Comparison of ENCODE assay signal across 1 cellular context in genomic region chr3:150409527-150410310, GRCh38.
A peak's percentile ranks its signal among the peaks of the same experiment; 100 is the strongest.
TF ChIP-seq lines count a peak whose summit lies in the region.

No MANE protein-coding gene starts in this region.

TF ChIP-seq in HepG2, 621 proteins besides CTCF, POLR2A, EP300 and RAD21 (continued from another document and continues in another):
- TF ChIP-seq PAXIP1 (CRISPR knock-in tag; conservative IDR thresholded peaks at IDR 0.05): 0 out of 2 replicates have a peak, but pooled peaks have one; percentile 8
- no peak; the same call in 1 of the 2 replicates for TF ChIP-seq MYC (CRISPR knock-in tag; IDR thresholded peaks at IDR 0.05; ENCODE audit: borderline replicate concordance)
- 0 out of 2 replicates have a peak, but pooled peaks have one; percentile 22 for TF ChIP-seq ELF1 (CRISPR knock-in tag; IDR thresholded peaks at IDR 0.05)
- TF ChIP-seq BHLHE40 (IDR thresholded peaks at IDR 0.05; ENCODE audit: low read length): peak; percentile 40; the same call in 1 of the 2 replicates
- TF ChIP-seq CC2D1A (CRISPR knock-in tag; IDR thresholded peaks at IDR 0.05): no peak
- TF ChIP-seq GABPB1 (CRISPR knock-in tag; IDR thresholded peaks at IDR 0.05): peak; percentile 20; the same call in 1 of the 2 replicates
- TF ChIP-seq ZNF768 (CRISPR knock-in tag; IDR thresholded peaks at IDR 0.05): 0 out of 2 replicates have a peak, but pooled peaks have one; percentile 3
- TF ChIP-seq FUBP1 (CRISPR knock-in tag; IDR thresholded peaks at IDR 0.05; ENCODE audit: borderline replicate concordance): no peak
- peak; percentile 35; the same call in 1 of the 2 replicates for TF ChIP-seq SALL1 (CRISPR knock-in tag; IDR thresholded peaks at IDR 0.05)
- TF ChIP-seq RELA (CRISPR knock-in tag; IDR thresholded peaks at IDR 0.05): no peak
- TF ChIP-seq GMEB1 (CRISPR knock-in tag; IDR thresholded peaks at IDR 0.05; ENCODE audit: borderline replicate concordance): peak; percentile 14; the same call in 1 of the 2 replicates
- TF ChIP-seq CEBPB (IDR thresholded peaks at IDR 0.05; ENCODE audit: borderline replicate concordance, low read depth, low read length): no peak
- TF ChIP-seq SNAI1 (CRISPR knock-in tag; IDR thresholded peaks at IDR 0.05; ENCODE audit: borderline replicate concordance): 0 out of 2 replicates have a peak, but pooled peaks have one; percentile 8
- TF ChIP-seq, protein P1, sequence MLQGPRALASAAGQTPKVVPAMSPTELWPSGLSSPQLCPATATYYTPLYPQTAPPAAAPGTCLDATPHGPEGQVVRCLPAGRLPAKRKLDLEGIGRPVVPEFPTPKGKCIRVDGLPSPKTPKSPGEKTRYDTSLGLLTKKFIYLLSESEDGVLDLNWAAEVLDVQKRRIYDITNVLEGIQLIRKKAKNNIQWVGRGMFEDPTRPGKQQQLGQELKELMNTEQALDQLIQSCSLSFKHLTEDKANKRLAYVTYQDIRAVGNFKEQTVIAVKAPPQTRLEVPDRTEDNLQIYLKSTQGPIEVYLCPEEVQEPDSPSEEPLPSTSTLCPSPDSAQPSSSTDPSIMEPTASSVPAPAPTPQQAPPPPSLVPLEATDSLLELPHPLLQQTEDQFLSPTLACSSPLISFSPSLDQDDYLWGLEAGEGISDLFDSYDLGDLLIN (CRISPR knock-in tag; IDR thresholded peaks at IDR 0.05; ENCODE audit: borderline replicate concordance): no peak
- peak; percentile 50; the same call in 1 of the 2 replicates for TF ChIP-seq KAT7 (CRISPR knock-in tag; IDR thresholded peaks at IDR 0.05; ENCODE audit: borderline replicate concordance)
- no peak for TF ChIP-seq ATF7 (IDR thresholded peaks at IDR 0.05)
- TF ChIP-seq ATF7 (CRISPR knock-in tag; IDR thresholded peaks at IDR 0.05): no peak
- no peak for TF ChIP-seq U2AF2 (IDR thresholded peaks at IDR 0.05; ENCODE audit: low read depth, low read length)
- no peak for TF ChIP-seq ZNF33A (CRISPR knock-in tag; IDR thresholded peaks at IDR 0.05; ENCODE audit: borderline replicate concordance)
- TF ChIP-seq ZNF576 (CRISPR knock-in tag; IDR thresholded peaks at IDR 0.05): no peak
- no peak for TF ChIP-seq RNF2 (conservative IDR thresholded peaks at IDR 0.05; ENCODE audit: low read depth)
- 0 out of 2 replicates have a peak, but pooled peaks have one; percentile 29 for TF ChIP-seq ZNF772 (CRISPR knock-in tag; IDR thresholded peaks at IDR 0.05)
- no peak; the same call in 1 of the 2 replicates for TF ChIP-seq TBX2 (CRISPR knock-in tag; IDR thresholded peaks at IDR 0.05; ENCODE audit: borderline replicate concordance)
- TF ChIP-seq ZNF546 (CRISPR knock-in tag; conservative IDR thresholded peaks at IDR 0.05): no peak
- TF ChIP-seq SIX4 (CRISPR knock-in tag; IDR thresholded peaks at IDR 0.05): no peak
- TF ChIP-seq JARID2 (CRISPR knock-in tag; IDR thresholded peaks at IDR 0.05; ENCODE audit: insufficient replicate concordance): no peak
- TF ChIP-seq THAP11 (CRISPR knock-in tag; IDR thresholded peaks at IDR 0.05): peak; percentile 29; the same call in 1 of the 2 replicates
- TF ChIP-seq HIVEP1 (CRISPR knock-in tag; IDR thresholded peaks at IDR 0.05): peak; percentile 53
- TF ChIP-seq ZNF549 (CRISPR knock-in tag; IDR thresholded peaks at IDR 0.05): peak; percentile 71; the same call in 1 of the 2 replicates
- TF ChIP-seq ZNF574 (CRISPR knock-in tag; IDR thresholded peaks at IDR 0.05): 0 out of 2 replicates have a peak, but pooled peaks have one; percentile 23
- TF ChIP-seq SIN3A (IDR thresholded peaks at IDR 0.05; ENCODE audit: borderline replicate concordance, low read depth, low read length): peak; percentile 72; the same call in 1 of the 2 replicates
- TF ChIP-seq, protein P2, sequence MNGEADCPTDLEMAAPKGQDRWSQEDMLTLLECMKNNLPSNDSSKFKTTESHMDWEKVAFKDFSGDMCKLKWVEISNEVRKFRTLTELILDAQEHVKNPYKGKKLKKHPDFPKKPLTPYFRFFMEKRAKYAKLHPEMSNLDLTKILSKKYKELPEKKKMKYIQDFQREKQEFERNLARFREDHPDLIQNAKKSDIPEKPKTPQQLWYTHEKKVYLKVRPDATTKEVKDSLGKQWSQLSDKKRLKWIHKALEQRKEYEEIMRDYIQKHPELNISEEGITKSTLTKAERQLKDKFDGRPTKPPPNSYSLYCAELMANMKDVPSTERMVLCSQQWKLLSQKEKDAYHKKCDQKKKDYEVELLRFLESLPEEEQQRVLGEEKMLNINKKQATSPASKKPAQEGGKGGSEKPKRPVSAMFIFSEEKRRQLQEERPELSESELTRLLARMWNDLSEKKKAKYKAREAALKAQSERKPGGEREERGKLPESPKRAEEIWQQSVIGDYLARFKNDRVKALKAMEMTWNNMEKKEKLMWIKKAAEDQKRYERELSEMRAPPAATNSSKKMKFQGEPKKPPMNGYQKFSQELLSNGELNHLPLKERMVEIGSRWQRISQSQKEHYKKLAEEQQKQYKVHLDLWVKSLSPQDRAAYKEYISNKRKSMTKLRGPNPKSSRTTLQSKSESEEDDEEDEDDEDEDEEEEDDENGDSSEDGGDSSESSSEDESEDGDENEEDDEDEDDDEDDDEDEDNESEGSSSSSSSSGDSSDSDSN (CRISPR knock-in tag; IDR thresholded peaks at IDR 0.05): peak; percentile 92; the same call in 1 of the 2 replicates
- TF ChIP-seq MXI1 (IDR thresholded peaks at IDR 0.05; ENCODE audit: borderline replicate concordance, low read depth, low read length): peak; percentile 39; the same call in 1 of the 3 replicates
- TF ChIP-seq ZNF503 (CRISPR knock-in tag; IDR thresholded peaks at IDR 0.05): 0 out of 2 replicates have a peak, but pooled peaks have one; percentile 8
- TF ChIP-seq, protein P3, sequence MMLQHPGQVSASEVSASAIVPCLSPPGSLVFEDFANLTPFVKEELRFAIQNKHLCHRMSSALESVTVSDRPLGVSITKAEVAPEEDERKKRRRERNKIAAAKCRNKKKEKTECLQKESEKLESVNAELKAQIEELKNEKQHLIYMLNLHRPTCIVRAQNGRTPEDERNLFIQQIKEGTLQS (CRISPR knock-in tag; IDR thresholded peaks at IDR 0.05): peak; percentile 16; the same call in 1 of the 2 replicates
- no peak for TF ChIP-seq ZNF44 (CRISPR knock-in tag; IDR thresholded peaks at IDR 0.05)
- peak; percentile 42; the same call in 1 of the 2 replicates for TF ChIP-seq ZSCAN31 (CRISPR knock-in tag; IDR thresholded peaks at IDR 0.05; ENCODE audit: low read depth)
- TF ChIP-seq, protein P4, sequence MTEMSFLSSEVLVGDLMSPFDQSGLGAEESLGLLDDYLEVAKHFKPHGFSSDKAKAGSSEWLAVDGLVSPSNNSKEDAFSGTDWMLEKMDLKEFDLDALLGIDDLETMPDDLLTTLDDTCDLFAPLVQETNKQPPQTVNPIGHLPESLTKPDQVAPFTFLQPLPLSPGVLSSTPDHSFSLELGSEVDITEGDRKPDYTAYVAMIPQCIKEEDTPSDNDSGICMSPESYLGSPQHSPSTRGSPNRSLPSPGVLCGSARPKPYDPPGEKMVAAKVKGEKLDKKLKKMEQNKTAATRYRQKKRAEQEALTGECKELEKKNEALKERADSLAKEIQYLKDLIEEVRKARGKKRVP (CRISPR knock-in tag; IDR thresholded peaks at IDR 0.05): peak in 1 of 2 experiments; percentile 11; a peak in 1 of 4 replicates
- 0 out of 2 replicates have a peak, but pooled peaks have one; percentile 29 for TF ChIP-seq DNMT3B (CRISPR knock-in tag; conservative IDR thresholded peaks at IDR 0.05)
- TF ChIP-seq, protein P5, sequence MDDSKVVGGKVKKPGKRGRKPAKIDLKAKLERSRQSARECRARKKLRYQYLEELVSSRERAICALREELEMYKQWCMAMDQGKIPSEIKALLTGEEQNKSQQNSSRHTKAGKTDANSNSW (CRISPR knock-in tag; IDR thresholded peaks at IDR 0.05; ENCODE audit: borderline replicate concordance): peak; percentile 55; the same call in 1 of the 2 replicates
- TF ChIP-seq NAIF1 (CRISPR knock-in tag; IDR thresholded peaks at IDR 0.05; ENCODE audit: borderline replicate concordance): peak; percentile 44; the same call in 1 of the 2 replicates
- no peak for TF ChIP-seq NFIC (IDR thresholded peaks at IDR 0.05; ENCODE audit: low read length)
- TF ChIP-seq TEF (CRISPR knock-in tag; IDR thresholded peaks at IDR 0.05): no peak
- peak; percentile 10; the same call in 1 of the 2 replicates for TF ChIP-seq PHF8 (CRISPR knock-in tag; IDR thresholded peaks at IDR 0.05)
